Comparison of ENCODE assay signal across 24 cellular contexts in genomic region chr19:32862173-32862572, GRCh38. TPM values are rescaled to one million over a fixed set of nuclear protein-coding genes. Genes with fewer than 3 reads are reported as not detected.
"Had no signal": no experiment of that assay in that cellular context is flagged by ENCODE, and none has a peak within 500 bp of the region (broad histone marks: within the 10 kb centered on the region; RNA-seq: fewer than 3 reads in every experiment).

No MANE protein-coding gene starts in this region.

- H3K9ac ChIP-seq: KMS-11, SK-N-SH had no signal

- H3K4me2 ChIP-seq: KMS-11, SK-N-SH had no signal

- DNase-seq: IMR-90, Kasumi-1, MM.1S, NCI-H1092 treated with DMSO at 0.1 percent for 48 hours, NCI-H1436, NCI-H187, NCI-H2029, NCI-H2081 treated with DMSO at 0.1 percent for 48 hours, NCI-H2171, NCI-H226, NCI-H446, NCI-H510A, NCI-H524 treated with DMSO at 0.1 percent for 48 hours, NCI-H69, NCI-H774, PC-3, SHP77, SK-N-SH had no signal

- H3K27ac ChIP-seq: KMS-11, RWPE1 had no signal

- FAIRE-seq: HepG2 had no signal

- H3K9me3 ChIP-seq: SK-N-SH had no signal

- ATAC-seq: HepG2, Panc1, PC-3 had no signal

RNA-seq across cellular contexts. Expression of gene SLC7A9, which starts 7.4 kb away (rescaled TPM):
- total RNA-seq: HT1080, IMR-90, M059J, PC-3 had no signal
- polyA plus RNA-seq: IMR-90, SK-N-SH had no signal
